8 cellular contexts compared by ENCODE assay signal in the genomic region with DNA sequence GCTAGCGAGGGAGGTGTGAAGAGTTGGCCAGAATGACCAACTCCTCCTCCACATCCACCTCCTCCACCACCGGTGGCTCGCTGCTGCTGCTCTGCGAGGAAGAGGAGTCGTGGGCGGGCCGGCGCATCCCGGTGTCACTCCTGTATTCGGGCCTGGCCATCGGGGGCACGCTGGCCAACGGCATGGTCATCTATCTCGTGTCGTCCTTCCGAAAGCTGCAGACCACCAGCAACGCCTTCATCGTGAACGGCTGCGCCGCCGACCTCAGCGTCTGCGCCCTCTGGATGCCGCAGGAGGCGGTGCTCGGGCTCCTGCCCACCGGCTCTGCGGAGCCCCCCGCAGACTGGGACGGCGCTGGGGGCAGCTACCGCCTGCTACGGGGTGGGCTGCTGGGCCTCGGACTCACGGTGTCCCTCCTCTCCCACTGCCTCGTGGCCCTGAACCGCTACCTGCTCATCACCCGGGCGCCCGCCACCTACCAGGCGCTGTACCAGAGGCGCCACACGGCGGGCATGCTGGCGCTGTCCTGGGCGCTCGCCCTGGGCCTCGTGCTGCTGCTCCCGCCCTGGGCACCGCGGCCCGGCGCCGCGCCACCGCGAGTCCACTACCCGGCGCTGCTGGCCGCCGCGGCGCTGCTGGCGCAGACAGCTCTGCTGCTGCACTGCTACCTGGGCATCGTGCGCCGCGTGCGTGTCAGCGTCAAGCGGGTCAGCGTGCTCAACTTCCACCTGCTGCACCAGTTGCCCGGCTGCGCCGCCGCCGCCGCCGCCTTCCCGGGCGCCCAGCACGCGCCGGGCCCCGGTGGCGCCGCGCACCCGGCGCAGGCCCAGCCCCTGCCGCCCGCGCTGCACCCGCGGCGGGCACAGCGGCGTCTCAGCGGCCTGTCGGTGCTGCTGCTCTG. TPM values are rescaled to one million over a fixed set of nuclear protein-coding genes. Genes with fewer than 3 reads are reported as not detected.
A peak's percentile ranks its signal among the peaks of the same experiment; 100 is the strongest.
DNase-seq lines count a peak whose midpoint lies in the region; ATAC-seq and TF ChIP-seq lines count a peak whose summit lies in the region.

No MANE protein-coding gene starts in this region.

- no peaks in the 10 kb centered on the region for H3K79me1 ChIP-seq in mesenchymal stem cell (replicated peaks; ENCODE audit: low read length, poor library complexity, severe bottlenecking)

- peak overlapping the region in 1 of 2 experiments; percentile 88 for H2BK12ac ChIP-seq in mesenchymal stem cell (ENCODE audit: low read length in 2 of 2)

- POLR2A ChIA-PET in OCI-LY7 (lab: Charles Lee): interaction anchor here (0.6 kb wide), 1 partner anchor 131 kb away, joined by 3 read pairs; no protein-coding TSS in a partner anchor

- peak overlapping the region; percentile 14 to 30 for H3K18ac ChIP-seq in mesenchymal stem cell (ENCODE audit: low read depth in 1 of 2, low read length in 2 of 2)

- CTCF ChIA-PET in OCI-LY7 (lab: Charles Lee; ENCODE audit: unreplicated experiment): no interaction called here

- no peak overlapping the region for H2BK5ac ChIP-seq in mesenchymal stem cell (ENCODE audit: low read depth, low read length, poor library complexity, severe bottlenecking)

- H2AK5ac ChIP-seq in mesenchymal stem cell (ENCODE audit: low read length, severe bottlenecking): no peak overlapping the region

- H3K4me1 Mint-ChIP-seq in GM23338: peaks cover 18% of the 10 kb centered on the region

- H3K36me3 ChIP-seq in GM23338 (ENCODE audit: insufficient read depth) (no peaks in the 10 kb centered on the region), duodenal mucosa (ENCODE audit: control insufficient read depth in 1 of 2, insufficient read depth in 2 of 2, low read length in 2 of 2) (no peaks in the 10 kb centered on the region), mesenchymal stem cell (ENCODE audit: control insufficient read depth in 1 of 2, insufficient read depth in 2 of 2, low read depth in 1 of 2, low read length in 2 of 2) (no peaks in the 10 kb centered on the region), subcutaneous abdominal adipose tissue (ENCODE audit: control insufficient read depth in 5 of 5, insufficient read depth in 5 of 5, low read length in 5 of 5) (no peaks in the 10 kb centered on the region), OCI-LY7 (ENCODE audit: insufficient read depth, low read length) (no peaks in the 10 kb centered on the region)

- H3F3A ChIP-seq in GM23338 (replicated peaks; ENCODE audit: low read depth): no peaks in the 10 kb centered on the region

- BruUV-seq in OCI-LY7 (replicated peaks; lab: Mats Ljungman, UMichigan): no TSS peak

- H3K79me2 ChIP-seq in GM23338 (replicated peaks; ENCODE audit: insufficient read depth): no peaks in the 10 kb centered on the region
- H3K79me2 ChIP-seq in OCI-LY7 (ENCODE audit: insufficient read depth, low read depth, low read length): no peaks in the 10 kb centered on the region

- peak overlapping the region; percentile 69 for H3K4me3 Mint-ChIP-seq in GM23338

- peak overlapping the region; percentile 38 for H3K4me3 ChIP-seq in AG09309 (ENCODE audit: control insufficient read depth, low read depth, low read length)
- peak overlapping the region; percentile 55 for H3K4me3 ChIP-seq in GM23338
- H3K4me3 ChIP-seq in duodenal mucosa (ENCODE audit: low read depth in 1 of 2, low read length in 2 of 2): peak overlapping the region; percentile 47 to 62
- H3K4me3 ChIP-seq in mesenchymal stem cell (ENCODE audit: insufficient read depth in 1 of 2, low read depth in 1 of 2, low read length in 2 of 2): peak overlapping the region; percentile 48 to 72
- peak overlapping the region in 4 of 5 donors; percentile 52 to 74 (median 63) for H3K4me3 ChIP-seq in subcutaneous abdominal adipose tissue (ENCODE audit: low read depth in 1 of 5, low read length in 5 of 5)
- H3K4me3 ChIP-seq in OCI-LY7 (ENCODE audit: low read depth, low read length, poor library complexity, severe bottlenecking): no peak overlapping the region

- H3K4ac ChIP-seq in mesenchymal stem cell (ENCODE audit: low read depth in 1 of 2, low read length in 2 of 2): peak overlapping the region in 1 of 2 experiments; percentile 45

- 5% methylated on average over 73 of the region's 101 CpGs for WGBS in mesenchymal stem cell

- H3K4me1 ChIP-seq in GM23338 (ENCODE audit: insufficient read depth) (peaks cover 3% of the 10 kb centered on the region; the same call in 1 of the 2 replicates), duodenal mucosa (ENCODE audit: control insufficient read depth in 1 of 2, insufficient read depth in 2 of 2, low read length in 2 of 2) (peaks cover 7 to 16% of the 10 kb centered on the region in 2 donors), mesenchymal stem cell (ENCODE audit: control insufficient read depth, insufficient read depth, low read depth, low read length) (peaks cover 15% of the 10 kb centered on the region), subcutaneous abdominal adipose tissue (ENCODE audit: control insufficient read depth in 5 of 5, insufficient read depth in 5 of 5, low read length in 5 of 5) (peaks cover 0 to 17% (median 17%) of the 10 kb centered on the region in 5 donors), OCI-LY7 (ENCODE audit: insufficient read depth, low read length, poor library complexity, severe bottlenecking) (peaks cover 15% of the 10 kb centered on the region)

- H2AFZ ChIP-seq in GM23338 (peak overlapping the region; percentile 90), mesenchymal stem cell (ENCODE audit: low read depth, low read length) (peak overlapping the region; percentile 84), OCI-LY7 (ENCODE audit: low read length) (no peak overlapping the region)

- H4K8ac ChIP-seq in mesenchymal stem cell (ENCODE audit: low read length): peak overlapping the region; percentile 45

- H2BK15ac ChIP-seq in mesenchymal stem cell (ENCODE audit: low read depth, poor library complexity, severe bottlenecking): no peak overlapping the region

- DNase-seq in AG09309 (ENCODE audit: low read depth) (no peak), GM23338 (ENCODE audit: low spot score) (peak; percentile 68), UCSD-AML1 (lab: John Stamatoyannopoulos, UW; ENCODE audit: unreplicated experiment) (peak; percentile 45), mesenchymal stem cell (no peak), OCI-LY7 (ENCODE audit: low spot score) (no peak)

- no peaks in the 10 kb centered on the region for H3K9me3 ChIP-seq in duodenal mucosa (ENCODE audit: control insufficient read depth in 1 of 2, low read length in 2 of 2)
- no peaks in the 10 kb centered on the region for H3K9me3 ChIP-seq in mesenchymal stem cell (ENCODE audit: control insufficient read depth, low read length)
- H3K9me3 ChIP-seq in subcutaneous abdominal adipose tissue (ENCODE audit: control insufficient read depth in 5 of 5, low read length in 5 of 5): no peaks in the 10 kb centered on the region
- H3K9me3 ChIP-seq in OCI-LY7 (ENCODE audit: low read length): no peaks in the 10 kb centered on the region

- H4K20me1 ChIP-seq in GM23338 (replicated peaks; ENCODE audit: insufficient read depth): no peaks in the 10 kb centered on the region
- no peaks in the 10 kb centered on the region for H4K20me1 ChIP-seq in OCI-LY7 (ENCODE audit: insufficient read depth, low read length)

- H3K27me3 Mint-ChIP-seq in GM23338 (ENCODE audit: insufficient read depth, low read depth, poor library complexity): peaks cover 47% of the 10 kb centered on the region

- no peak overlapping the region for H4K91ac ChIP-seq in mesenchymal stem cell (ENCODE audit: low read length)

- H3K4me2 ChIP-seq in GM23338 (peak overlapping the region; percentile 81), mesenchymal stem cell (ENCODE audit: low read length, poor library complexity, severe bottlenecking) (peak overlapping the region; percentile 94), OCI-LY7 (ENCODE audit: low read length) (no peak overlapping the region)

- no peak overlapping the region for H3K27ac Mint-ChIP-seq in GM23338

- no peaks in the 10 kb centered on the region; the same call in 2 of the 3 replicates for H3K9me3 Mint-ChIP-seq in GM23338

- intact Hi-C loops in OCI-LY7 (cut with micrococcal nuclease; ENCODE audit: unreplicated experiment): loop anchor here (5.0 kb wide), 1 partner anchor 77 kb away; no protein-coding TSS in a partner anchor

- TF ChIP-seq CTCF in AG09309 (IDR thresholded peaks at IDR 0.05; ENCODE audit: control insufficient read depth, insufficient read depth, low read depth, low read length, missing control alignments) (no peak), GM23338 (conservative IDR thresholded peaks at IDR 0.05; ENCODE audit: low read depth in 2 of 2) (peak in 1 of 2 experiments; percentile 30; a peak in 1 of 4 replicates), OCI-LY7 (conservative IDR thresholded peaks at IDR 0.05; ENCODE audit: low read length) (no peak)

- H3K27ac ChIP-seq in GM23338 (ENCODE audit: low read depth): no peak overlapping the region
- H3K27ac ChIP-seq in duodenal mucosa (ENCODE audit: low read depth, low read length): no peak overlapping the region
- H3K27ac ChIP-seq in mesenchymal stem cell (ENCODE audit: low read length, poor library complexity, severe bottlenecking): no peak overlapping the region
- no peak overlapping the region for H3K27ac ChIP-seq in subcutaneous abdominal adipose tissue (ENCODE audit: low read depth, low read length)
- H3K27ac ChIP-seq in OCI-LY7 (ENCODE audit: low read depth, low read length, poor library complexity, severe bottlenecking): no peak overlapping the region

- no peak overlapping the region for H2BK120ac ChIP-seq in mesenchymal stem cell (ENCODE audit: low read depth, low read length)

- peak overlapping the region in 1 of 2 experiments; percentile 86 for H3K23ac ChIP-seq in mesenchymal stem cell (ENCODE audit: low read length in 2 of 2)

- no peaks in the 10 kb centered on the region for H3K9me2 ChIP-seq in GM23338 (ENCODE audit: insufficient read depth)
- H3K9me2 ChIP-seq in OCI-LY7 (ENCODE audit: insufficient read depth, low read length): no peaks in the 10 kb centered on the region

- H3K9ac ChIP-seq in duodenal mucosa (ENCODE audit: low read depth in 1 of 2, low read length in 2 of 2) (peak overlapping the region in 1 of 2 donors; percentile 33), mesenchymal stem cell (ENCODE audit: low read length) (no peak overlapping the region), subcutaneous abdominal adipose tissue (ENCODE audit: low read length in 5 of 5) (peak overlapping the region in 1 of 5 donors; percentile 18)

- H3K27me3 ChIP-seq in GM23338 (ENCODE audit: insufficient read depth) (peaks cover 69% of the 10 kb centered on the region), duodenal mucosa (ENCODE audit: control insufficient read depth in 1 of 2, insufficient read depth in 2 of 2, low read length in 2 of 2) (peaks cover 24 to 32% of the 10 kb centered on the region in 2 donors), mesenchymal stem cell (ENCODE audit: control insufficient read depth in 1 of 2, insufficient read depth in 1 of 2, low read length in 2 of 2) (peaks cover 17 to 55% of the 10 kb centered on the region in 2 experiments), subcutaneous abdominal adipose tissue (ENCODE audit: control insufficient read depth in 5 of 5, insufficient read depth in 4 of 5, low read length in 5 of 5) (peaks cover 5 to 25% (median 10%) of the 10 kb centered on the region in 5 donors)

- peak; percentile 60 for ATAC-seq in GM23338
- no peak for ATAC-seq in GM18861 (IDR thresholded peaks at IDR 0.05; ENCODE audit: unreplicated experiment)

- H3K14ac ChIP-seq in mesenchymal stem cell (ENCODE audit: low read length in 2 of 2): peak overlapping the region in 1 of 2 experiments; percentile 75

- H3K36me3 Mint-ChIP-seq in GM23338 (ENCODE audit: low read depth): no peaks in the 10 kb centered on the region

RNA-seq across cellular contexts. Expression of a gene that starts 1.2 kb away (rescaled TPM):
- total RNA-seq in GM23338 (2014; rRNA removed; shearing (Covaris generic)): 0.28 TPM in 1 of 2 replicates, not detected in the other
- polyA plus RNA-seq in GM23338 (2016; fragmentation: Nextera tagmentation; extraction: Ambion mirVana): not detected in 2 replicates
- 0.01 TPM for polyA plus RNA-seq in mesenchymal stem cell (2013, experiment 1 of 2)
- 0.01 TPM for polyA plus RNA-seq in mesenchymal stem cell (2013, experiment 2 of 2)
- not detected in 2 replicates for total RNA-seq in OCI-LY7 (2014; rRNA removed; shearing (Covaris generic))
- total RNA-seq in OCI-LY7 (2022): not detected in 2 replicates

Comparison
In these comparisons a context has a peak if more than half of its experiments do, and no peak if none do; other contexts are left out.
1. DNase-seq: peak in GM23338 (single experiment) and UCSD-AML1 (single experiment); none in AG09309 (single experiment), mesenchymal stem cell (single experiment) and OCI-LY7 (single experiment).